2 cellular contexts compared by ENCODE assay signal in the genomic region with DNA sequence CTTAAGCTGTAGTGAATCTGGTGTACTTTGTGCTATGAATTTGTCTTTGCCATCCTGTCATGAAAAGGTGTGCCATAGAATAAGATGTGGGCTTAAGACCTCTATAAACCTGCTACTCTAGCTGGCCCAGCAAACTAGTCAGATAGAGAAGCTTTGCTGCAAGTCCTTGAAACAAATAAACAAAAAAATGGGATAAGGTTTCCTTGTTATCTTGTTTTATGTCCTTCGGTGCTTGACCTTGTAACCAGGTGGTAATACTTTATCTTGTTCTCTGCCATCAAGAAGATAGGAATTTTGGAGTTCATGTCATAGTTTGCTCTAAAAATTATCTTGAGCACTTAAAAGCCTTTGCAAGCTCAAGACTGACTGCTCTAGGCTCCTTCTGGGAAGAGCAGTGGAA.
TF ChIP-seq lines count a peak whose summit lies in the region.

No MANE protein-coding gene starts in this region.

TF ChIP-seq in K562, 482 proteins besides CTCF, POLR2A, EP300 and RAD21:
- TF ChIP-seq ESRRA (IDR thresholded peaks at IDR 0.05; ENCODE audit: borderline replicate concordance, low read depth) (peak; percentile 65; the same call in 1 of the 2 replicates), MED1 (CRISPR knock-in tag; IDR thresholded peaks at IDR 0.05; ENCODE audit: borderline replicate concordance) (no peak), NFRKB (IDR thresholded peaks at IDR 0.05; ENCODE audit: low read depth) (no peak), NR3C1 (CRISPR knock-in tag; IDR thresholded peaks at IDR 0.05) (no peak), BCL6 (CRISPR knock-in tag; IDR thresholded peaks at IDR 0.05) (no peak)
- TF ChIP-seq, protein P1, sequence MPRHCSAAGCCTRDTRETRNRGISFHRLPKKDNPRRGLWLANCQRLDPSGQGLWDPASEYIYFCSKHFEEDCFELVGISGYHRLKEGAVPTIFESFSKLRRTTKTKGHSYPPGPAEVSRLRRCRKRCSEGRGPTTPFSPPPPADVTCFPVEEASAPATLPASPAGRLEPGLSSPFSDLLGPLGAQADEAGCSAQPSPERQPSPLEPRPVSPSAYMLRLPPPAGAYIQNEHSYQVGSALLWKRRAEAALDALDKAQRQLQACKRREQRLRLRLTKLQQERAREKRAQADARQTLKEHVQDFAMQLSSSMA (CRISPR knock-in tag; IDR thresholded peaks at IDR 0.05), result no peak
- TF ChIP-seq, protein P2, sequence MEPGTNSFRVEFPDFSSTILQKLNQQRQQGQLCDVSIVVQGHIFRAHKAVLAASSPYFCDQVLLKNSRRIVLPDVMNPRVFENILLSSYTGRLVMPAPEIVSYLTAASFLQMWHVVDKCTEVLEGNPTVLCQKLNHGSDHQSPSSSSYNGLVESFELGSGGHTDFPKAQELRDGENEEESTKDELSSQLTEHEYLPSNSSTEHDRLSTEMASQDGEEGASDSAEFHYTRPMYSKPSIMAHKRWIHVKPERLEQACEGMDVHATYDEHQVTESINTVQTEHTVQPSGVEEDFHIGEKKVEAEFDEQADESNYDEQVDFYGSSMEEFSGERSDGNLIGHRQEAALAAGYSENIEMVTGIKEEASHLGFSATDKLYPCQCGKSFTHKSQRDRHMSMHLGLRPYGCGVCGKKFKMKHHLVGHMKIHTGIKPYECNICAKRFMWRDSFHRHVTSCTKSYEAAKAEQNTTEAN (CRISPR knock-in tag; IDR thresholded peaks at IDR 0.05), result no peak

TF ChIP-seq in H1, 55 proteins besides CTCF, POLR2A, EP300 and RAD21:
- TF ChIP-seq RBBP5 (IDR thresholded peaks at IDR 0.05; ENCODE audit: borderline replicate concordance, low read depth, low read length) (no peak), RNF2 (IDR thresholded peaks at IDR 0.05; ENCODE audit: borderline replicate concordance, low read depth, low read length, missing control alignments, poor library complexity, severe bottlenecking) (no peak), TAF7 (optimal IDR thresholded peaks at IDR 0.05; ENCODE audit: borderline replicate concordance, low read depth, low read length) (no peak), MAFK (IDR thresholded peaks at IDR 0.05; ENCODE audit: low read depth, low read length) (no peak)
- TF ChIP-seq, protein P3, sequence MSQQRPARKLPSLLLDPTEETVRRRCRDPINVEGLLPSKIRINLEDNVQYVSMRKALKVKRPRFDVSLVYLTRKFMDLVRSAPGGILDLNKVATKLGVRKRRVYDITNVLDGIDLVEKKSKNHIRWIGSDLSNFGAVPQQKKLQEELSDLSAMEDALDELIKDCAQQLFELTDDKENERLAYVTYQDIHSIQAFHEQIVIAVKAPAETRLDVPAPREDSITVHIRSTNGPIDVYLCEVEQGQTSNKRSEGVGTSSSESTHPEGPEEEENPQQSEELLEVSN (IDR thresholded peaks at IDR 0.05), result no peak
